ENCODE assay signal across 8 cellular contexts in genomic region chr13:112942689-112943308, GRCh38. TPM values are rescaled to one million over a fixed set of nuclear protein-coding genes. Genes with fewer than 3 reads are reported as not detected.
A peak's percentile ranks its signal among the peaks of the same experiment; 100 is the strongest.
DNase-seq lines count a peak whose midpoint lies in the region; ATAC-seq and TF ChIP-seq lines count a peak whose summit lies in the region.

No MANE protein-coding gene starts in this region.

- CTCF ChIA-PET in GM10248 (lab: Yijun Ruan, JAX): interaction anchor here (0.6 to 3.5 kb wide), 20 partner anchors 8 to 619 kb away, joined by 3 to 48 read pairs (median 4); no protein-coding TSS in a partner anchor

- H3K36me3 ChIP-seq in thoracic aorta: no peaks in the 10 kb centered on the region

- no peak overlapping the region for H3K27ac ChIP-seq in thoracic aorta

- H3K4me3 ChIP-seq in thoracic aorta: peak overlapping the region; percentile 78

- POLR2A ChIA-PET in GM10248 (lab: Yijun Ruan, JAX): no interaction called here
- POLR2A ChIA-PET in activated naive CD8-positive, alpha-beta T cell treated with anti-CD3 and anti-CD28 coated beads, Interleukin-2, amount 10 ng/mL, durations not matched to agents 7 days and 5 days (lab: Charles Lee): interaction anchor here (1.1 kb wide), 1 partner anchor 11 kb away, joined by 3 read pairs; no protein-coding TSS in a partner anchor

- H3K9me3 Mint-ChIP-seq in activated naive CD8-positive, alpha-beta T cell treated with anti-CD3 and anti-CD28 coated beads, Interleukin-2, amount 10 ng/mL, durations not matched to agents 7 days and 5 days: no peaks in the 10 kb centered on the region
- H3K9me3 Mint-ChIP-seq in osteocyte (ENCODE audit: unreplicated experiment): no peaks in the 10 kb centered on the region

- H3K4me1 ChIP-seq in thoracic aorta (ENCODE audit: control insufficient read depth in 1 of 2, low read depth in 2 of 2): peaks cover 8 to 13% of the 10 kb centered on the region in 2 donors

- peaks cover 40% of the 10 kb centered on the region for H3K27me3 Mint-ChIP-seq in activated naive CD8-positive, alpha-beta T cell treated with anti-CD3 and anti-CD28 coated beads, Interleukin-2, amount 10 ng/mL, durations not matched to agents 7 days and 5 days
- peaks cover 30% of the 10 kb centered on the region for H3K27me3 Mint-ChIP-seq in osteocyte (ENCODE audit: unreplicated experiment)

- TF ChIP-seq CTCF in GM10248 (IDR thresholded peaks at IDR 0.05; ENCODE audit: control extremely low read depth, extremely low read depth, low read depth, missing control alignments) (peak; percentile 98), osteocyte (IDR thresholded peaks at IDR 0.05) (peak; percentile 97), thoracic aorta (IDR thresholded peaks at IDR 0.05) (peak; percentile 83)

- H3K9me3 ChIP-seq in thoracic aorta: no peaks in the 10 kb centered on the region

- DNase-seq in GM10248 (ENCODE audit: extremely low spot score) (peak; percentile 92), NCI-H1048 (lab: John Stamatoyannopoulos, UW) (peak; percentile 94), SKM-1 (lab: John Stamatoyannopoulos, UW; ENCODE audit: unreplicated experiment) (peak; percentile 72), Right ventricle myocardium superior (peak; percentile 99), osteocyte (ENCODE audit: extremely low spot score, unreplicated experiment) (peak; percentile 97), thoracic aorta (ENCODE audit: low spot score) (peak; percentile 97)
- DNase-seq in activated naive CD8-positive, alpha-beta T cell treated with anti-CD3 and anti-CD28 coated beads, Interleukin-2, amount 10 ng/mL, durations not matched to agents 7 days and 5 days: peak; percentile 92

- H3K27ac Mint-ChIP-seq in activated naive CD8-positive, alpha-beta T cell treated with anti-CD3 and anti-CD28 coated beads, Interleukin-2, amount 10 ng/mL, durations not matched to agents 7 days and 5 days: no peak overlapping the region
- peak overlapping the region; percentile 16 for H3K27ac Mint-ChIP-seq in osteocyte (ENCODE audit: unreplicated experiment)

- H3K36me3 Mint-ChIP-seq in activated naive CD8-positive, alpha-beta T cell treated with anti-CD3 and anti-CD28 coated beads, Interleukin-2, amount 10 ng/mL, durations not matched to agents 7 days and 5 days: no peaks in the 10 kb centered on the region
- no peaks in the 10 kb centered on the region for H3K36me3 Mint-ChIP-seq in osteocyte (ENCODE audit: unreplicated experiment)

- H3K4me1 Mint-ChIP-seq in activated naive CD8-positive, alpha-beta T cell treated with anti-CD3 and anti-CD28 coated beads, Interleukin-2, amount 10 ng/mL, durations not matched to agents 7 days and 5 days: peaks cover 8% of the 10 kb centered on the region
- peaks cover 8% of the 10 kb centered on the region for H3K4me1 Mint-ChIP-seq in osteocyte (ENCODE audit: unreplicated experiment)

- peak overlapping the region; percentile 88 for H3K4me3 Mint-ChIP-seq in activated naive CD8-positive, alpha-beta T cell treated with anti-CD3 and anti-CD28 coated beads, Interleukin-2, amount 10 ng/mL, durations not matched to agents 7 days and 5 days
- H3K4me3 Mint-ChIP-seq in osteocyte (ENCODE audit: unreplicated experiment): peak overlapping the region; percentile 78

- ATAC-seq in HG02610 (IDR thresholded peaks at IDR 0.05; ENCODE audit: unreplicated experiment) (peak; percentile 95), Right ventricle myocardium superior (ENCODE audit: poor library complexity) (peak; percentile 98), thoracic aorta (ENCODE audit: insufficient number of reproducible peaks, low FRiP score, low read depth) (peak; percentile 87)
- ATAC-seq in activated naive CD8-positive, alpha-beta T cell treated with anti-CD3 and anti-CD28 coated beads, Interleukin-2, amount 10 ng/mL, durations not matched to agents 7 days and 5 days (ENCODE audit: low read depth): peak; percentile 92

- intact Hi-C loops in Right ventricle myocardium superior (cut with DNase I): loop anchor here (10.0 kb wide), 1 partner anchor 92 kb away; no protein-coding TSS in a partner anchor

- H3K27me3 ChIP-seq in thoracic aorta (replicated peaks; ENCODE audit: insufficient read depth): no peaks in the 10 kb centered on the region

RNA-seq across cellular contexts. Expression of gene MCF2L, which starts 26.2 kb away (rescaled TPM):
- 10 to 100 TPM in 1 of 2 experiments, 1 to 10 TPM in 1; 9.3 to 11.5 TPM for total RNA-seq in activated naive CD8-positive, alpha-beta T cell treated with anti-CD3 and anti-CD28 coated beads, Interleukin-2, amount 10 ng/mL, durations not matched to agents 7 days and 5 days
- total RNA-seq in Right ventricle myocardium superior (38.1 TPM), osteocyte (4.3 and 5.6 TPM in 2 replicates), thoracic aorta (10 to 100 TPM; 34.9 to 49.2 TPM)
